In genomic region chr15:100766225-100767001, GRCh38 we compare ENCODE assay signal across 16 cellular contexts.
DNase-seq lines count a peak whose midpoint lies in the region; ATAC-seq and TF ChIP-seq lines count a peak whose summit lies in the region.
"Had no signal": no experiment of that assay in that cellular context is flagged by ENCODE, and none has a peak within 500 bp of the region (broad histone marks: within the 10 kb centered on the region; RNA-seq: fewer than 3 reads in every experiment).

No MANE protein-coding gene starts in this region.

- no peaks in the 10 kb centered on the region for H3K36me3 Mint-ChIP-seq in T-cell
- H3K36me3 Mint-ChIP-seq: immature natural killer cell had no signal

- DNase-seq in GM03348 (ENCODE audit: low spot score) (peak; percentile 30), NCI-H69 (lab: John Stamatoyannopoulos, UW) (peak; percentile 39), fibroblast of gingiva (ENCODE audit: low read depth) (peak; percentile 42), retinal pigment epithelial cell (ENCODE audit: low read depth) (peak; percentile 28), NOMO-1 treated with dmso at 0.1 percent for 144 hours (lab: John Stamatoyannopoulos, UW; ENCODE audit: unreplicated experiment) (no peak), T-cell (no peak)
- DNase-seq: central memory CD4-positive, alpha-beta T cell; EL; immature natural killer cell; NCI-H187; NCI-H510A; nucleus accumbens; T-helper 17 cell had no signal

- CTCF ChIA-PET in T-cell (lab: Charles Lee) = no interaction called here

- H3K27me3 Mint-ChIP-seq in T-cell = peaks cover 17 to 28% of the 10 kb centered on the region in 2 donors

- no peak overlapping the region for H3K27ac Mint-ChIP-seq in T-cell
- H3K27ac Mint-ChIP-seq: CD4-positive, alpha-beta T cell; immature natural killer cell; T-helper 17 cell had no signal

- H3K4me3 Mint-ChIP-seq in T-cell = no peak overlapping the region
- H3K4me3 Mint-ChIP-seq: CD4-positive, alpha-beta T cell; immature natural killer cell; T-helper 17 cell had no signal

- no peaks in the 10 kb centered on the region for H3K9me3 Mint-ChIP-seq in T-cell
- H3K9me3 Mint-ChIP-seq: CD4-positive, alpha-beta T cell had no signal

- no peak overlapping the region for H3K4me3 ChIP-seq in retinal pigment epithelial cell (ENCODE audit: low read length)

- TF ChIP-seq CTCF in retinal pigment epithelial cell (conservative IDR thresholded peaks at IDR 0.05; ENCODE audit: low read depth, low read length) = no peak

- POLR2A ChIA-PET in T-cell (lab: Charles Lee) = interaction anchor here in 1 of 2 donors (0.6 kb wide), 1 partner anchor 47 kb away, joined by 3 read pairs; no protein-coding TSS in a partner anchor

- ATAC-seq in GM21825 (IDR thresholded peaks at IDR 0.05; ENCODE audit: unreplicated experiment) = no peak
- no peak for ATAC-seq in T-cell (replicated peaks in 1 of 4)
- ATAC-seq: activated CD4-positive, CD25-positive, alpha-beta regulatory T cell treated with anti-CD3 and anti-CD28 coated beads, Interleukin-2, amount 50 U/mL, for 24 hours; T-helper 17 cell had no signal

- no peaks in the 10 kb centered on the region for H3K4me1 Mint-ChIP-seq in T-cell
- H3K4me1 Mint-ChIP-seq: immature natural killer cell, T-helper 17 cell had no signal

Comparison
In these comparisons a context has a peak if more than half of its experiments do, and no peak if none do; other contexts are left out.
1. DNase-seq: peak in GM03348 (single experiment), NCI-H69 (single experiment), fibroblast of gingiva (single experiment) and retinal pigment epithelial cell (single experiment); none in NOMO-1 treated with dmso at 0.1 percent for 144 hours (single experiment) and T-cell (0 of 34).